1 cellular context compared by ENCODE assay signal in genomic region chr19:38399081-38399480, GRCh38.
TF ChIP-seq lines count a peak whose summit lies in the region.

No MANE protein-coding gene starts in this region.

TF ChIP-seq in HEK293, 187 proteins besides CTCF, POLR2A, EP300 and RAD21:
- TF ChIP-seq, protein P1, sequence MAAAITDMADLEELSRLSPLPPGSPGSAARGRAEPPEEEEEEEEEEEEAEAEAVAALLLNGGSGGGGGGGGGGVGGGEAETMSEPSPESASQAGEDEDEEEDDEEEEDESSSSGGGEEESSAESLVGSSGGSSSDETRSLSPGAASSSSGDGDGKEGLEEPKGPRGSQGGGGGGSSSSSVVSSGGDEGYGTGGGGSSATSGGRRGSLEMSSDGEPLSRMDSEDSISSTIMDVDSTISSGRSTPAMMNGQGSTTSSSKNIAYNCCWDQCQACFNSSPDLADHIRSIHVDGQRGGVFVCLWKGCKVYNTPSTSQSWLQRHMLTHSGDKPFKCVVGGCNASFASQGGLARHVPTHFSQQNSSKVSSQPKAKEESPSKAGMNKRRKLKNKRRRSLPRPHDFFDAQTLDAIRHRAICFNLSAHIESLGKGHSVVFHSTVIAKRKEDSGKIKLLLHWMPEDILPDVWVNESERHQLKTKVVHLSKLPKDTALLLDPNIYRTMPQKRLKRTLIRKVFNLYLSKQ (tag by site-specific recombination; IDR thresholded peaks at IDR 0.05; ENCODE audit: borderline replicate concordance), result no peak
- TF ChIP-seq ZBTB10 (tag by site-specific recombination; IDR thresholded peaks at IDR 0.05), result 0 out of 2 replicates have a peak, but pooled peaks have one; percentile 55
- no peak for TF ChIP-seq GLIS1 (tag by site-specific recombination; IDR thresholded peaks at IDR 0.05)
- no peak for TF ChIP-seq ZNF335 (tag by site-specific recombination; conservative IDR thresholded peaks at IDR 0.05)
- TF ChIP-seq KLF7 (tag by site-specific recombination; IDR thresholded peaks at IDR 0.05; ENCODE audit: borderline replicate concordance), result no peak
TF ChIP-seq in HEK293: peak in this region for 1.
